Comparison of ENCODE assay signal across 19 cellular contexts in genomic region chr17:73237714-73238113, GRCh38. TPM values are rescaled to one million over a fixed set of nuclear protein-coding genes. Genes with fewer than 3 reads are reported as not detected.
DNase-seq lines count a peak whose midpoint lies in the region; TF ChIP-seq lines count a peak whose summit lies in the region.
"Had no signal": no experiment of that assay in that cellular context is flagged by ENCODE, and none has a peak within 500 bp of the region (broad histone marks: within the 10 kb centered on the region; RNA-seq: fewer than 3 reads in every experiment).

No MANE protein-coding gene starts in this region.

- peaks cover 60% of the 10 kb centered on the region for H3K4me1 Mint-ChIP-seq in activated T-cell treated with anti-CD3 and anti-CD28 coated beads, Interleukin-2, amount 50 U/mL, for 24 hours (ENCODE audit: low read depth)
- H3K4me1 Mint-ChIP-seq in activated naive CD8-positive, alpha-beta T cell treated with anti-CD3 and anti-CD28 coated beads for 36 hours: peaks cover 48% of the 10 kb centered on the region

- H3K27ac ChIP-seq in neural cell (ENCODE audit: low read length): no peak overlapping the region
- H3K27ac ChIP-seq: colonic mucosa, foreskin keratinocyte had no signal

- H3K27me3 ChIP-seq in neural cell (ENCODE audit: insufficient read depth, low read depth, low read length): no peaks in the 10 kb centered on the region
- H3K27me3 ChIP-seq: colonic mucosa, foreskin keratinocyte had no signal

- no peaks in the 10 kb centered on the region for H3K9me2 ChIP-seq in neural cell (ENCODE audit: insufficient read depth, low read length)

- H3K4me3 ChIP-seq in NB4 (ENCODE audit: low read depth, low read length): peak overlapping the region; percentile 11
- H3K4me3 ChIP-seq in neural cell (ENCODE audit: low read length): peak overlapping the region; percentile 46
- H3K4me3 ChIP-seq: colonic mucosa had no signal

- peak overlapping the region; percentile 39 for H3K4me3 Mint-ChIP-seq in activated T-cell treated with anti-CD3 and anti-CD28 coated beads, Interleukin-2, amount 50 U/mL, for 24 hours
- peak overlapping the region; percentile 3 for H3K4me3 Mint-ChIP-seq in activated naive CD8-positive, alpha-beta T cell treated with anti-CD3 and anti-CD28 coated beads for 36 hours

- TF ChIP-seq CTCF in NB4 (IDR thresholded peaks at IDR 0.05; ENCODE audit: low read depth, low read length) (no peak), neural cell (IDR thresholded peaks at IDR 0.05; ENCODE audit: poor library complexity, severe bottlenecking) (no peak)

- H2AFZ ChIP-seq in neural cell (ENCODE audit: low read depth, low read length): no peak overlapping the region

- no peaks in the 10 kb centered on the region for H3K9me3 ChIP-seq in neural cell (ENCODE audit: low read length)
- H3K9me3 ChIP-seq: colonic mucosa had no signal

- H3K9ac ChIP-seq in neural cell (ENCODE audit: low read length): no peak overlapping the region

- TF ChIP-seq RAD21 in neural cell (conservative IDR thresholded peaks at IDR 0.05): no peak

- no peaks in the 10 kb centered on the region for H3K27me3 Mint-ChIP-seq in activated T-cell treated with anti-CD3 and anti-CD28 coated beads, Interleukin-2, amount 50 U/mL, for 24 hours
- no peaks in the 10 kb centered on the region for H3K27me3 Mint-ChIP-seq in activated naive CD8-positive, alpha-beta T cell treated with anti-CD3 and anti-CD28 coated beads for 36 hours
- H3K27me3 Mint-ChIP-seq: IgD-negative memory B cell had no signal

- H4K20me1 ChIP-seq in neural cell (ENCODE audit: insufficient read depth): no peaks in the 10 kb centered on the region

- no peaks in the 10 kb centered on the region for H3K36me3 ChIP-seq in neural cell (ENCODE audit: insufficient read depth, low read length)

- DNase-seq in activated T-cell treated with anti-CD3 and anti-CD28 coated beads, Interleukin-2, amount 50 U/mL, for 24 hours: no peak
- DNase-seq in activated T-cell treated with anti-CD3 and anti-CD28 coated beads, Interleukin-2, amount 50 U/mL, for 48 hours: no peak
- DNase-seq in NB4 (ENCODE audit: low read depth) (no peak), RKO (ENCODE audit: low spot score) (no peak)
- DNase-seq in activated naive CD8-positive, alpha-beta T cell treated with anti-CD3 and anti-CD28 coated beads for 36 hours: no peak
- no peak for DNase-seq in NK-92 treated with Interleukin-12 subunit alpha and Interleukin-12 subunit beta, amount 100 ng/mL, for 24 hours (lab: John Stamatoyannopoulos, UW)
- no peak for DNase-seq in effector CD8-positive, alpha-beta T cell (lab: John Stamatoyannopoulos, UW)
- DNase-seq: activated CD4-positive, CD25-positive, alpha-beta regulatory T cell treated with anti-CD3 and anti-CD28 coated beads, Interleukin-2, amount 50 U/mL, for 72 hours; colonic mucosa; foreskin keratinocyte; midbrain; NCI-H2029 treated with DMSO at 0.1 percent for 48 hours; NCI-H510A; retina; SHP77 treated with DMSO at 0.1 percent for 48 hours; stimulated activated CD4-positive, alpha-beta T cell treated with anti-CD3 and anti-CD28 coated beads, Interleukin-15, amount 100 ng/mL, for 24 hours; T1000 had no signal

- no peaks in the 10 kb centered on the region for H3K9me3 Mint-ChIP-seq in activated T-cell treated with anti-CD3 and anti-CD28 coated beads, Interleukin-2, amount 50 U/mL, for 24 hours
- no peaks in the 10 kb centered on the region for H3K9me3 Mint-ChIP-seq in activated naive CD8-positive, alpha-beta T cell treated with anti-CD3 and anti-CD28 coated beads for 36 hours
- H3K9me3 Mint-ChIP-seq: IgD-negative memory B cell had no signal

- H3K79me2 ChIP-seq in neural cell (replicated peaks; ENCODE audit: insufficient read depth, low read length): peaks cover 14% of the 10 kb centered on the region

- no peak for TF ChIP-seq EP300 in neural cell (conservative IDR thresholded peaks at IDR 0.05; ENCODE audit: poor library complexity, severe bottlenecking)

- peaks cover 88% of the 10 kb centered on the region for H3K36me3 Mint-ChIP-seq in activated T-cell treated with anti-CD3 and anti-CD28 coated beads, Interleukin-2, amount 50 U/mL, for 24 hours (ENCODE audit: low read depth)
- peaks cover 31% of the 10 kb centered on the region for H3K36me3 Mint-ChIP-seq in activated naive CD8-positive, alpha-beta T cell treated with anti-CD3 and anti-CD28 coated beads for 36 hours

- peak overlapping the region; percentile 78 for H3K27ac Mint-ChIP-seq in activated T-cell treated with anti-CD3 and anti-CD28 coated beads, Interleukin-2, amount 50 U/mL, for 24 hours
- H3K27ac Mint-ChIP-seq in activated naive CD8-positive, alpha-beta T cell treated with anti-CD3 and anti-CD28 coated beads for 36 hours: peak overlapping the region; percentile 4

- H3K4me2 ChIP-seq in neural cell (ENCODE audit: low read length): no peak overlapping the region

- no peaks in the 10 kb centered on the region for H3F3A ChIP-seq in neural cell (ENCODE audit: insufficient read depth, low read length, poor library complexity, severe bottlenecking)

- no peak for TF ChIP-seq POLR2A in NB4 (IDR thresholded peaks at IDR 0.05; ENCODE audit: extremely low read depth, insufficient read length)

TF ChIP-seq in neural cell, 6 proteins besides CTCF, POLR2A, EP300 and RAD21:
- TF ChIP-seq TAF1 (IDR thresholded peaks at IDR 0.05; ENCODE audit: low read depth) (no peak), MXI1 (conservative IDR thresholded peaks at IDR 0.05; ENCODE audit: poor library complexity, severe bottlenecking) (no peak), EZH2 (IDR thresholded peaks at IDR 0.05; ENCODE audit: borderline replicate concordance, insufficient read depth, low read length, poor library complexity, severe bottlenecking) (no peak)

RNA-seq across cellular contexts. Expression of gene CPSF4L, which starts 24.0 kb away (rescaled TPM):
- total RNA-seq in activated naive CD8-positive, alpha-beta T cell treated with anti-CD3 and anti-CD28 coated beads for 36 hours: not detected
- polyA plus RNA-seq in neural cell: not detected in 2 replicates
- 1.0 TPM in 1 of 2 replicates, not detected in the other for polyA minus RNA-seq in neural cell
- total RNA-seq: colonic mucosa, foreskin keratinocyte had no signal
- polyA plus RNA-seq: foreskin keratinocyte, IgD-negative memory B cell had no signal

RNA-seq across cellular contexts. Expression of gene COG1, which starts 44.9 kb away (rescaled TPM):
- 10 to 100 TPM; 23.4 to 27.7 TPM for total RNA-seq in activated naive CD8-positive, alpha-beta T cell treated with anti-CD3 and anti-CD28 coated beads for 36 hours
- polyA plus RNA-seq in neural cell: 23.5 and 26.3 TPM in 2 replicates
- polyA minus RNA-seq in neural cell: 30.9 and 36.0 TPM in 2 replicates
